ENCODE assay signal across 17 cellular contexts in the genomic region with DNA sequence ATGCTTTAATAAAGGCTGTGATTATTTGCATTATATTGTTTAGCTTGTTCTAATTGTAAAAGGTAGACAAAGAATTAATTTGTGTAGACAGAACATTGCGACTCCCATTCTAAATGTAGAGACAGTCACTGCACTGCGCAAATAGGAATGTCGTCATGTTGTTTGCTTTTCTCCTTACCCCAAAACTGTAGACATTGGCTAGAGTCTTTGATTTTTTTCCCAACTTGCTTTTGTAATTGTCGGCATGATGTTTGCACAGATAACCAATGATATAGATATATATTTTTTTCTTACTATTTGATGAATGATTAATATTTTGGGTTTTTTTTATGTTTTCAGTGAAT.
DNase-seq lines count a peak whose midpoint lies in the region; ATAC-seq and TF ChIP-seq lines count a peak whose summit lies in the region.
"Had no signal": no experiment of that assay in that cellular context is flagged by ENCODE, and none has a peak within 500 bp of the region (broad histone marks: within the 10 kb centered on the region; RNA-seq: fewer than 3 reads in every experiment).

No MANE protein-coding gene starts in this region.

- peaks cover 24% of the 10 kb centered on the region for H3K4me1 ChIP-seq in HUES6 (ENCODE audit: control insufficient read depth, insufficient read depth, low read length)
- no peaks in the 10 kb centered on the region for H3K4me1 ChIP-seq in hepatocyte (ENCODE audit: insufficient read depth)

- H3K4me2 ChIP-seq in hepatocyte, result peak overlapping the region; percentile 67

- no peak for TF ChIP-seq CTCF in coronary artery (IDR thresholded peaks at IDR 0.05)
- no peak for TF ChIP-seq CTCF in hepatocyte (IDR thresholded peaks at IDR 0.05; ENCODE audit: poor library complexity)
- no peak for TF ChIP-seq CTCF in retinal pigment epithelial cell (conservative IDR thresholded peaks at IDR 0.05; ENCODE audit: low read depth, low read length)

- H3K9ac ChIP-seq in HUES6 (ENCODE audit: low read length), result peak overlapping the region; percentile 94

- no peak overlapping the region for H2AFZ ChIP-seq in hepatocyte

- H3K36me3 ChIP-seq in HUES6 (ENCODE audit: control insufficient read depth, insufficient read depth, low read length), result no peaks in the 10 kb centered on the region
- H3K36me3 ChIP-seq in hepatocyte (replicated peaks; ENCODE audit: insufficient read depth, low read depth), result no peaks in the 10 kb centered on the region

- H3K9me3 ChIP-seq in HUES6 (ENCODE audit: control insufficient read depth, insufficient read depth, low read depth, low read length), result peaks cover 16% of the 10 kb centered on the region; the same call in 1 of the 2 replicates
- no peaks in the 10 kb centered on the region for H3K9me3 ChIP-seq in hepatocyte (ENCODE audit: low read depth)

- ATAC-seq in HG02840 (IDR thresholded peaks at IDR 0.05; ENCODE audit: low FRiP score, unreplicated experiment), result no peak
- no peak for ATAC-seq in HG03025 (IDR thresholded peaks at IDR 0.05; ENCODE audit: low FRiP score, unreplicated experiment)
- ATAC-seq in GM18502 (IDR thresholded peaks at IDR 0.05; ENCODE audit: poor library complexity, unreplicated experiment), result no peak
- ATAC-seq: activated CD4-positive, alpha-beta T cell treated with anti-CD3 and anti-CD28 coated beads for 36 hours; activated CD8-positive, alpha-beta memory T cell treated with anti-CD3 and anti-CD28 coated beads, Interleukin-2, amount 10 ng/mL, durations not matched to agents 7 days and 5 days; activated T-helper 17 cell treated with anti-CD3 and anti-CD28 coated beads, Interleukin-2, amount 50 U/mL, for 72 hours; natural killer cell treated with Interleukin-12 subunit alpha and Interleukin-12 subunit beta and Interleukin-15 and Interleukin-18, amount 100 ng/mL, for 72 hours had no signal

- 56% methylated on average over 4 of the region's 4 CpGs for WGBS in hepatocyte (ENCODE audit: low lambda C conversion rate, missing lambda C conversion rate)

- no peak for DNase-seq in coronary artery (ENCODE audit: low spot score)
- DNase-seq in hepatocyte (ENCODE audit: low spot score), result no peak
- DNase-seq in retinal pigment epithelial cell (ENCODE audit: low read depth), result no peak
- DNase-seq: activated CD4-positive, alpha-beta T cell treated with anti-CD3 and anti-CD28 coated beads for 36 hours; activated CD8-positive, alpha-beta memory T cell treated with anti-CD3 and anti-CD28 coated beads, Interleukin-2, amount 10 ng/mL, durations not matched to agents 7 days and 5 days; AML-193; effector CD4-positive, alpha-beta T cell; kidney; NCI-H1048; NCI-H524 treated with DMSO at 0.1 percent for 48 hours; RPMI8226 had no signal

- H3K9me2 ChIP-seq in hepatocyte (replicated peaks; ENCODE audit: insufficient read depth), result no peaks in the 10 kb centered on the region

- H3K4me3 ChIP-seq in HUES6 (ENCODE audit: low read depth, low read length) (peak overlapping the region; percentile 65), coronary artery (peak overlapping the region; percentile 42), hepatocyte (peak overlapping the region; percentile 28), retinal pigment epithelial cell (ENCODE audit: low read length) (peak overlapping the region; percentile 51)

- no peaks in the 10 kb centered on the region for H3K27me3 ChIP-seq in HUES6 (ENCODE audit: control insufficient read depth, insufficient read depth, low read length)
- H3K27me3 ChIP-seq in hepatocyte, result no peaks in the 10 kb centered on the region

- H3K79me2 ChIP-seq in hepatocyte, result no peaks in the 10 kb centered on the region

- H3K27ac ChIP-seq in HUES6 (ENCODE audit: low read depth, low read length) (peak overlapping the region; percentile 98), coronary artery (peak overlapping the region in 1 of 2 donors; percentile 57), hepatocyte (peak overlapping the region; percentile 84)

- no peaks in the 10 kb centered on the region for H4K20me1 ChIP-seq in hepatocyte (ENCODE audit: insufficient read depth, poor library complexity, severe bottlenecking)
